Comparison of ENCODE assay signal across 12 cellular contexts in the genomic region with DNA sequence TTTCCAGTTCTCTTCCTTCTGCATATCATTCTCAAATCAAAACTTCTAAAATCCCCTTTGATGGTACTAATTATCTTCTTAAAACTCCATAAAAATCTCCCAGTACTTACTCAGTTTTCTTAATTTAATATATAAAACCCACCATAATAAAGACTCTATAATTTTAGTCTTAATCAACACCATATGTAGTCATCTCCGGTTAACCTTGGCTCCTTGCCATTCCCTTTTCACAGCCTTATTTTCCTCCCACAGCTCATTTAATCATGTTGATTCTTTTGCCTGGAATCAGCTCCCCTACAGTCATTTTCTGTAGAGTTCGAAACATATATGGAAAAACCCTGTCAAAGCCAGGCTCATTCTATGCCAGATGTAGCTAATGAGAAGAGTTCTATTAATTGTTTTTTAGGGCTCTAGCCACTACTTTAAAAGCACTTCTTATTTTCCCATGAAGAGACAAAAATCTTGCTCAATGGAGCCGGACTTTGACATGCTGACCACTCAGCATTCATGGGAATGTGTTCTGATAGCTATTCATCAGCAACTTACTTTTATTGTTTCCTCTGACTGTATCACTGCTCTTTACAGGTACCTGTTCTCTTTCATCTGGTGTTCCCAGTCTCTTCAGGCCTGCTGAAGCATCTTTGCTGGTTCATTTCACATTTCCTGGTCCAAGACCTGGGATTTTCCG.
DNase-seq lines count a peak whose midpoint lies in the region; ATAC-seq and TF ChIP-seq lines count a peak whose summit lies in the region.
"Had no signal": no experiment of that assay in that cellular context is flagged by ENCODE, and none has a peak within 500 bp of the region (broad histone marks: within the 10 kb centered on the region; RNA-seq: fewer than 3 reads in every experiment).

No MANE protein-coding gene starts in this region.

- no peak for ATAC-seq in natural killer cell
- no peak for ATAC-seq in GM18909 (IDR thresholded peaks at IDR 0.05; ENCODE audit: poor library complexity, unreplicated experiment)
- ATAC-seq in omental fat pad (ENCODE audit: low FRiP score) = no peak

- CTCF ChIA-PET in AG04449 (lab: Yijun Ruan, JAX) (interaction anchor here (1.0 to 1.2 kb wide), 2 partner anchors 14 to 287 kb away, joined by 3 read pairs; no protein-coding TSS in a partner anchor), HEK293 (lab: Yijun Ruan, JAX) (interaction anchor here (0.5 kb wide), 1 partner anchor 723 kb away, joined by 3 read pairs; no protein-coding TSS in a partner anchor)

- H3K36me3 Mint-ChIP-seq in natural killer cell = no peaks in the 10 kb centered on the region
- H3K36me3 Mint-ChIP-seq: naive B cell had no signal

- H3K27ac Mint-ChIP-seq in natural killer cell = no peak overlapping the region
- H3K27ac Mint-ChIP-seq: naive B cell had no signal

- no peaks in the 10 kb centered on the region for H3K4me1 ChIP-seq in HEK293 (ENCODE audit: control insufficient read depth, insufficient read depth, low read length)
- H3K4me1 ChIP-seq: BLaER1 had no signal

- peaks cover 4 to 11% of the 10 kb centered on the region in 2 donors for H3K9me3 Mint-ChIP-seq in natural killer cell

- H3K9me3 ChIP-seq in HEK293 (ENCODE audit: control insufficient read depth, insufficient read depth, low read depth, low read length) = no peaks in the 10 kb centered on the region
- H3K9me3 ChIP-seq: BLaER1 had no signal

- DNase-seq in AG04449 (ENCODE audit: low read depth, low spot score) (no peak), RPMI7951 (ENCODE audit: low read depth) (peak; percentile 5), fibroblast of the aortic adventitia (ENCODE audit: low read depth) (peak; percentile 69), SHP77 treated with DMSO at 0.1 percent for 48 hours (lab: John Stamatoyannopoulos, UW) (no peak), natural killer cell (no peak), omental fat pad (ENCODE audit: low spot score) (no peak)
- DNase-seq: erythroblast, naive B cell had no signal

- H3K4me3 ChIP-seq in AG04449 (ENCODE audit: low read depth, low read length) (peak overlapping the region; percentile 44), HEK293 (ENCODE audit: low read depth, low read length) (no peak overlapping the region), fibroblast of the aortic adventitia (ENCODE audit: low read depth, low read length) (no peak overlapping the region)
- H3K4me3 ChIP-seq: BLaER1, skin epidermis had no signal

- no peaks in the 10 kb centered on the region for H3K27me3 Mint-ChIP-seq in natural killer cell (ENCODE audit: low read depth in 2 of 2)
- H3K27me3 Mint-ChIP-seq: naive B cell had no signal

- TF ChIP-seq CTCF in AG04449 (IDR thresholded peaks at IDR 0.05; ENCODE audit: insufficient read depth, low read length, missing control alignments) (no peak), HEK293 (tag by site-specific recombination; IDR thresholded peaks at IDR 0.05) (no peak), fibroblast of the aortic adventitia (IDR thresholded peaks at IDR 0.05; ENCODE audit: insufficient read depth, low read length) (no peak), natural killer cell (IDR thresholded peaks at IDR 0.05) (no peak), omental fat pad (IDR thresholded peaks at IDR 0.05) (no peak)

- intact Hi-C loops in natural killer cell (cut with micrococcal nuclease) = no loop called here

- no peaks in the 10 kb centered on the region for H3K36me3 ChIP-seq in HEK293 (ENCODE audit: control insufficient read depth in 2 of 2, insufficient read depth in 1 of 2, low read length in 2 of 2)
- H3K36me3 ChIP-seq: BLaER1 had no signal

- no peak overlapping the region for H3K27ac ChIP-seq in HEK293 (ENCODE audit: extremely low read depth, low read depth, low read length)
- H3K27ac ChIP-seq: BLaER1 had no signal

- H3K4me1 Mint-ChIP-seq in natural killer cell = no peaks in the 10 kb centered on the region
- H3K4me1 Mint-ChIP-seq: naive B cell had no signal

- H3K4me3 Mint-ChIP-seq in natural killer cell = no peak overlapping the region
- H3K4me3 Mint-ChIP-seq: naive B cell had no signal

- POLR2A ChIA-PET in AG04449 (lab: Yijun Ruan, JAX) = interaction anchor here (0.6 to 1.3 kb wide), 5 partner anchors 14 to 992 kb away, joined by 3 to 4 read pairs (median 3); no protein-coding TSS in a partner anchor
- POLR2A ChIA-PET in HEK293 (lab: Yijun Ruan, JAX) = no interaction called here

TF ChIP-seq in HEK293, 187 proteins besides CTCF, POLR2A, EP300 and RAD21:
- TF ChIP-seq PRDM6 (tag by site-specific recombination; IDR thresholded peaks at IDR 0.05) = peak; percentile 25; the same call in 1 of the 2 replicates
- TF ChIP-seq ZSCAN30 (tag by site-specific recombination; IDR thresholded peaks at IDR 0.05) = no peak

Comparison
In these comparisons a context has a peak if more than half of its experiments do, and no peak if none do; other contexts are left out.
1. DNase-seq: peak in RPMI7951 (single experiment) and fibroblast of the aortic adventitia (single experiment); none in AG04449 (single experiment), SHP77 treated with DMSO at 0.1 percent for 48 hours (single experiment), natural killer cell (single experiment) and omental fat pad (single experiment).